Comparison of ENCODE assay signal across 40 cellular contexts in genomic region chr1:207627496-207627895, GRCh38. TPM values are rescaled to one million over a fixed set of nuclear protein-coding genes. Genes with fewer than 3 reads are reported as not detected.
"Had no signal": no experiment of that assay in that cellular context is flagged by ENCODE, and none has a peak within 500 bp of the region (broad histone marks: within the 10 kb centered on the region; RNA-seq: fewer than 3 reads in every experiment).

No MANE protein-coding gene starts in this region.

- H3K27me3 ChIP-seq: MG63 had no signal

- DNase-seq: Karpas-422, Kasumi-1, MG63, MM.1S, MV-4-11, NCI-H1048, NCI-H1092, NCI-H1092 treated with DMSO at 0.1 percent for 48 hours, NCI-H1105, NCI-H1105 treated with DMSO at 0.1 percent for 48 hours, NCI-H1417, NCI-H1417 treated with DMSO at 0.1 percent for 48 hours, NCI-H1436, NCI-H1436 treated with DMSO at 0.1 percent for 48 hours, NCI-H146, NCI-H1694, NCI-H1694 treated with DMSO at 0.1 percent for 48 hours, NCI-H187, NCI-H187 treated with DMSO at 0.1 percent for 48 hours, NCI-H1930, NCI-H2029, NCI-H2029 treated with DMSO at 0.1 percent for 48 hours, NCI-H2081, NCI-H2081 treated with DMSO at 0.1 percent for 48 hours, NCI-H2107, NCI-H2171, NCI-H2171 treated with DMSO at 0.1 percent for 48 hours, NCI-H2227 treated with DMSO at 0.1 percent for 48 hours, NCI-H226, NCI-H345, NCI-H446, NCI-H446 treated with DMSO at 0.1 percent for 48 hours, NCI-H510A, NCI-H510A treated with DMSO at 0.1 percent for 48 hours, NCI-H524, NCI-H524 treated with DMSO at 0.1 percent for 48 hours had no signal

- H3K36me3 ChIP-seq: MG63 had no signal

- H3K4me3 ChIP-seq: MG63 had no signal

- H3K9me3 ChIP-seq: MG63 had no signal

RNA-seq across cellular contexts. Expression of gene CR1L, which starts 17.4 kb away (rescaled TPM):
- total RNA-seq: LHCN-M2, M059J, MCF 10A, NCI-H460 had no signal
